Comparison of ENCODE assay signal across 21 cellular contexts in the genomic region with DNA sequence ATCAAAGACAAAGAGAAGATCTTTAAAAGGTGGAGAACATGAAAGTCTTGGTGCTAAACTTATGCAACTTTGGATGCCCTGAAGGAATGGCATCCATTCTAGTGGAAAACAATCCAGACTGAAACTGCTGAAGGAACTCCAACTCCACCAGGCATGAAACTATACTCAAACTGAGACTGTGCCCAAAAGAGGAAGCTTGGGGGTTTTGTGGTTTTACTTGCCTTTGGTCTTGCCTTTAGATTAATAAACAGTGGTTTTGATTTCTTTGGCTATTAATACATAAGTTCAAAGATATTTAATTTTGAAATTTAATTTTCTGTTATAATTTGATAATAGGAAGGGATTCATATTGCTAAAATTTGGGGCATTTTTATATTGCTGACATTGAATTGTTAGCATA. TPM values are rescaled to one million over a fixed set of nuclear protein-coding genes. Genes with fewer than 3 reads are reported as not detected.
A peak's percentile ranks its signal among the peaks of the same experiment; 100 is the strongest.
DNase-seq lines count a peak whose midpoint lies in the region; ATAC-seq and TF ChIP-seq lines count a peak whose summit lies in the region.
"Had no signal": no experiment of that assay in that cellular context is flagged by ENCODE, and none has a peak within 500 bp of the region (broad histone marks: within the 10 kb centered on the region; RNA-seq: fewer than 3 reads in every experiment).

No MANE protein-coding gene starts in this region.

- no peaks in the 10 kb centered on the region for H3K27me3 ChIP-seq in Karpas-422 (ENCODE audit: low read length)
- H3K27me3 ChIP-seq in lower lobe of right lung (ENCODE audit: low read depth): peaks cover 5% of the 10 kb centered on the region
- H3K27me3 ChIP-seq: ovary had no signal

- H2AFZ ChIP-seq in Karpas-422 (ENCODE audit: low read length): no peak overlapping the region

- H3K4me1 ChIP-seq in Karpas-422 (ENCODE audit: low read length) (peaks cover 5% of the 10 kb centered on the region; the same call in 1 of the 2 replicates), lower lobe of right lung (no peaks in the 10 kb centered on the region)

- intact Hi-C loops in lower lobe of right lung (cut with DNase I): no loop called here
- intact Hi-C loops in activated CD4-positive, alpha-beta memory T cell treated with anti-CD3 and anti-CD28 coated beads for 36 hours (cut with micrococcal nuclease): no loop called here

- no peaks in the 10 kb centered on the region for H4K20me1 ChIP-seq in Karpas-422 (ENCODE audit: insufficient read depth, low read depth, low read length)

- no peak overlapping the region for H3K9ac ChIP-seq in Karpas-422 (ENCODE audit: low read length)

- peak; percentile 64 for DNase-seq in Karpas-422
- peak; percentile 56 for DNase-seq in SIG-M5 (lab: John Stamatoyannopoulos, UW)
- DNase-seq in naive B cell: no peak
- no peak for DNase-seq in lower lobe of right lung
- no peak for DNase-seq in NCI-H69 (lab: John Stamatoyannopoulos, UW)
- DNase-seq in activated CD4-positive, alpha-beta memory T cell treated with anti-CD3 and anti-CD28 coated beads for 36 hours: no peak
- DNase-seq: activated CD4-positive, CD25-positive, alpha-beta regulatory T cell; activated CD8-positive, alpha-beta memory T cell treated with anti-CD3 and anti-CD28 coated beads for 24 hours; activated naive CD8-positive, alpha-beta T cell treated with anti-CD3 and anti-CD28 coated beads for 36 hours; activated T-cell treated with anti-CD3 and anti-CD28 coated beads, Interleukin-2, amount 50 U/mL, for 72 hours; brain microvascular endothelial cell; CD8-positive, alpha-beta memory T cell; cortex of kidney; naive thymus-derived CD4-positive, alpha-beta T cell; NCI-H1436; ovary; T-helper 1 cell had no signal

- H3K4me3 Mint-ChIP-seq in naive B cell: no peak overlapping the region
- H3K4me3 Mint-ChIP-seq in activated CD4-positive, alpha-beta memory T cell treated with anti-CD3 and anti-CD28 coated beads for 36 hours: no peak overlapping the region
- H3K4me3 Mint-ChIP-seq: activated naive CD8-positive, alpha-beta T cell treated with anti-CD3 and anti-CD28 coated beads for 36 hours; activated T-cell treated with anti-CD3 and anti-CD28 coated beads, Interleukin-2, amount 50 U/mL, for 72 hours; CD8-positive, alpha-beta memory T cell; naive thymus-derived CD4-positive, alpha-beta T cell had no signal

- H3K9me3 Mint-ChIP-seq in naive B cell: peaks cover 6 to 52% (median 24%) of the 10 kb centered on the region in 7 donors
- H3K9me3 Mint-ChIP-seq in activated CD4-positive, alpha-beta memory T cell treated with anti-CD3 and anti-CD28 coated beads for 36 hours: peaks cover 7% of the 10 kb centered on the region

- POLR2A ChIA-PET in activated CD4-positive, alpha-beta memory T cell treated with anti-CD3 and anti-CD28 coated beads for 36 hours (lab: Charles Lee): no interaction called here

- ATAC-seq in GM18868 (IDR thresholded peaks at IDR 0.05; ENCODE audit: unreplicated experiment): peak; percentile 71
- ATAC-seq in naive B cell (ENCODE audit: low read depth in 2 of 2): peak; percentile 55 to 56
- no peak for ATAC-seq in HG03139 (IDR thresholded peaks at IDR 0.05; ENCODE audit: unreplicated experiment)
- no peak for ATAC-seq in lower lobe of right lung
- ATAC-seq: activated T-cell treated with anti-CD3 and anti-CD28 coated beads, Interleukin-2, amount 50 U/mL, for 72 hours; naive thymus-derived CD4-positive, alpha-beta T cell had no signal

- no peak overlapping the region for H3K27ac ChIP-seq in Karpas-422 (ENCODE audit: low read length)
- no peak overlapping the region for H3K27ac ChIP-seq in lower lobe of right lung
- H3K27ac ChIP-seq: brain microvascular endothelial cell, ovary had no signal

- no peaks in the 10 kb centered on the region for H3K36me3 ChIP-seq in Karpas-422 (ENCODE audit: insufficient read depth, low read length)
- H3K36me3 ChIP-seq in lower lobe of right lung: no peaks in the 10 kb centered on the region
- H3K36me3 ChIP-seq: brain microvascular endothelial cell, ovary had no signal

- H3K4me3 ChIP-seq in Karpas-422 (ENCODE audit: low read length) (no peak overlapping the region), lower lobe of right lung (no peak overlapping the region)
- H3K4me3 ChIP-seq: ovary had no signal

- H3K9me2 ChIP-seq in Karpas-422 (replicated peaks; ENCODE audit: insufficient read depth, low read length): no peaks in the 10 kb centered on the region

- H3K27me3 Mint-ChIP-seq in naive B cell: peaks cover 14 to 30% (median 24%) of the 10 kb centered on the region in 3 donors
- H3K27me3 Mint-ChIP-seq in activated CD4-positive, alpha-beta memory T cell treated with anti-CD3 and anti-CD28 coated beads for 36 hours: peaks cover 17% of the 10 kb centered on the region

- H3K4me2 ChIP-seq in Karpas-422 (ENCODE audit: low read depth, low read length, poor library complexity, severe bottlenecking): no peak overlapping the region

- H3K36me3 Mint-ChIP-seq in naive B cell: peaks cover 0 to 6% of the 10 kb centered on the region in 2 donors
- H3K36me3 Mint-ChIP-seq in activated CD4-positive, alpha-beta memory T cell treated with anti-CD3 and anti-CD28 coated beads for 36 hours: no peaks in the 10 kb centered on the region
- H3K36me3 Mint-ChIP-seq: activated naive CD8-positive, alpha-beta T cell treated with anti-CD3 and anti-CD28 coated beads for 36 hours; CD8-positive, alpha-beta memory T cell; naive thymus-derived CD4-positive, alpha-beta T cell had no signal

- CTCF ChIA-PET in activated CD4-positive, alpha-beta memory T cell treated with anti-CD3 and anti-CD28 coated beads for 36 hours (lab: Charles Lee): no interaction called here

- no peaks in the 10 kb centered on the region for H3K79me2 ChIP-seq in Karpas-422 (ENCODE audit: low read length)

- no peak for TF ChIP-seq CTCF in lower lobe of right lung (IDR thresholded peaks at IDR 0.05)

- H3K9me3 ChIP-seq in Karpas-422 (ENCODE audit: low read length) (no peaks in the 10 kb centered on the region), lower lobe of right lung (no peaks in the 10 kb centered on the region)
- H3K9me3 ChIP-seq: ovary had no signal

- no peak overlapping the region for H3K27ac Mint-ChIP-seq in naive B cell
- no peak overlapping the region for H3K27ac Mint-ChIP-seq in activated CD4-positive, alpha-beta memory T cell treated with anti-CD3 and anti-CD28 coated beads for 36 hours
- H3K27ac Mint-ChIP-seq: activated naive CD8-positive, alpha-beta T cell treated with anti-CD3 and anti-CD28 coated beads for 36 hours; activated T-cell treated with anti-CD3 and anti-CD28 coated beads, Interleukin-2, amount 50 U/mL, for 72 hours; naive thymus-derived CD4-positive, alpha-beta T cell had no signal

- no peaks in the 10 kb centered on the region for H3K4me1 Mint-ChIP-seq in naive B cell
- peaks cover 2% of the 10 kb centered on the region for H3K4me1 Mint-ChIP-seq in activated CD4-positive, alpha-beta memory T cell treated with anti-CD3 and anti-CD28 coated beads for 36 hours (ENCODE audit: low read depth)

RNA-seq across cellular contexts. Expression of a gene that starts 17.4 kb away (rescaled TPM):
- not detected in 2 replicates for total RNA-seq in Karpas-422 (2014; rRNA removed; shearing (Covaris generic); ENCODE audit: low replicate concordance)
- not detected for polyA plus RNA-seq in naive B cell (ENCODE audit: low read depth in 6 of 6)
- total RNA-seq in lower lobe of right lung: not detected
- total RNA-seq in activated CD4-positive, alpha-beta memory T cell treated with anti-CD3 and anti-CD28 coated beads for 36 hours: not detected
- total RNA-seq: activated naive CD8-positive, alpha-beta T cell treated with anti-CD3 and anti-CD28 coated beads for 36 hours; activated T-cell treated with anti-CD3 and anti-CD28 coated beads, Interleukin-2, amount 50 U/mL, for 72 hours; CD8-positive, alpha-beta memory T cell; kidney epithelial cell; naive thymus-derived CD4-positive, alpha-beta T cell had no signal
- polyA plus RNA-seq: CD8-positive, alpha-beta memory T cell; naive thymus-derived CD4-positive, alpha-beta T cell; urinary bladder had no signal

Comparison
In these comparisons a context has a peak if more than half of its experiments do, and no peak if none do; other contexts are left out.
1. ATAC-seq: peak in GM18868 (single experiment) and naive B cell (2 of 2); none in HG03139 (single experiment) and lower lobe of right lung (0 of 2).
2. DNase-seq: peak in Karpas-422 (single experiment) and SIG-M5 (single experiment); none in naive B cell (single experiment), lower lobe of right lung (single experiment), NCI-H69 (single experiment) and activated CD4-positive, alpha-beta memory T cell treated with anti-CD3 and anti-CD28 coated beads for 36 hours (single experiment).